Comparison of ENCODE assay signal across 24 cellular contexts in the genomic region with DNA sequence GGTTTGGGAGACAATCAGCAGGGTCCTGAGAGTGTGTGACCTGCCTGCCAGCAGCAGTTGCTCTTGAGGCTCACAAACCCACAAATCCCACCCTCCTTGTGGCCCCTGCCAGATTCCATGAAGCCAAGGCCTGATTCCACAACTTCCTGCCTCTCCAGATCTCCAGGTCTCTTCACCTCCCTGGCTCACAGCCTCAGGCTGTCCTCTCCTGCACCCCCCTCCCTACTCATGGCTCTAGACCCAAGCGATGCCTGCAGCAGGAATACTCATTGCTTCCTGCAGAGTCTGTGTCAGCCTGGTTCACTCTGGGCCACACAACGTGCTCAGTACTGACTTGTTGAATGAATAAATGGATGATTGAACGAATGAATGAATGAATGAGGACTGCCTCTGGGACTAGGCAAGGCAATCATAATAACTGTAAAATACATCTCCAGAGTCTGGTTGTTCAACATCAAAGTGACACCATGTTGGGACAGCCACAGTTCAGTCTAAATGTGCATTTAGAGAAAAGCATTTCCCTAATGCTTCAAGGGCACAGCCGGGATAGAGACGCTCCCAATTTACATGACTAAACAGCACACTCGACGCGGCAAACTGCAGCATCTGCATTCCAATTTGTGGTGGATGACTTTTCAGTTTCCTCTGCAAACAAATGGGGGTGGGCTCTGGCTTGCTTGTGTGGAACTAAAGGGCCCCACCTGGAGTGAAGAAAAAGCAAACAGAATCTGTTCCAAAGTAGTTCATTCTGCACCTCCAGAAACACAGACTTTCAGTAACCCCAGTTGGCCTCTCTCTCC.
DNase-seq lines count a peak whose midpoint lies in the region; ATAC-seq, FAIRE-seq and TF ChIP-seq lines count a peak whose summit lies in the region.
"Had no signal": no experiment of that assay in that cellular context is flagged by ENCODE, and none has a peak within 500 bp of the region (broad histone marks: within the 10 kb centered on the region; RNA-seq: fewer than 3 reads in every experiment).

No MANE protein-coding gene starts in this region.

- H2AK5ac ChIP-seq in H1 (ENCODE audit: low read depth, low read length): no peak overlapping the region

- no peak overlapping the region for H3K27ac ChIP-seq in HEK293 (ENCODE audit: extremely low read depth, low read depth, low read length)
- no peak overlapping the region for H3K27ac ChIP-seq in H1 (ENCODE audit: low read depth, low read length)
- no peak overlapping the region for H3K27ac ChIP-seq in neural progenitor cell
- H3K27ac ChIP-seq in gastroesophageal sphincter: no peak overlapping the region
- H3K27ac ChIP-seq: GM23248, pancreas, sigmoid colon had no signal

- WGBS in H1 (ENCODE audit: extremely low coverage in 1 of 2, insufficient coverage in 1 of 2, insufficient read length in 1 of 2, insufficient replicate concordance in 2 of 2, low coverage in 1 of 2, low lambda C conversion rate in 2 of 2, missing lambda C conversion rate in 1 of 2), 2 experiments: 6% methylated on average over 8 of the region's 8 CpGs; no CpG with 5 or more reads in 1 of the 2 experiments
- 40 to 52% methylated on average over 8 of the region's 8 CpGs for WGBS in gastroesophageal sphincter (ENCODE audit: low coverage in 1 of 2), 2 donors

- H3K4me2 ChIP-seq in H1 (ENCODE audit: insufficient read depth in 1 of 2, low read depth in 2 of 2, low read length in 2 of 2) (peak overlapping the region; percentile 38 to 46), neural progenitor cell (no peak overlapping the region)

- H3K4me3 Mint-ChIP-seq in neural progenitor cell: no peak overlapping the region
- H3K4me3 Mint-ChIP-seq: activated B cell treated with CpG ODN at 0.5 μM for 24 hours; activated CD8-positive, alpha-beta T cell treated with anti-CD3 and anti-CD28 coated beads, Interleukin-2, amount 10 ng/mL, durations not matched to agents 7 days and 5 days; CD4-positive, alpha-beta memory T cell; naive thymus-derived CD4-positive, alpha-beta T cell; T-helper 17 cell had no signal

- H3K27me3 Mint-ChIP-seq in neural progenitor cell (ENCODE audit: insufficient read depth, low read depth): peaks cover 20% of the 10 kb centered on the region

- peaks cover 19% of the 10 kb centered on the region for H3K9me3 Mint-ChIP-seq in neural progenitor cell
- H3K9me3 Mint-ChIP-seq: activated naive CD4-positive, alpha-beta T cell treated with anti-CD3 and anti-CD28 coated beads, Interleukin-2, amount 50 U/mL, for 72 hours had no signal

- CTCF ChIA-PET in HEK293 (lab: Yijun Ruan, JAX) (no interaction called here), H1 (lab: Charles Lee; ENCODE audit: partially characterized antibody) (interaction anchor here (1.3 kb wide), 1 partner anchor 25 kb away, joined by 4 read pairs; no protein-coding TSS in a partner anchor)

- H2BK12ac ChIP-seq in H1 (ENCODE audit: low read depth, low read length): no peak overlapping the region

- H3K9me3 ChIP-seq in HEK293 (ENCODE audit: control insufficient read depth, insufficient read depth, low read depth, low read length) (no peaks in the 10 kb centered on the region; the same call in 1 of the 2 replicates), H1 (ENCODE audit: insufficient read depth in 2 of 2, low read depth in 1 of 2, low read length in 1 of 2) (peaks cover 4 to 9% of the 10 kb centered on the region in 2 experiments; a peak in 3 of 4 replicates), neural progenitor cell (ENCODE audit: low read depth) (no peaks in the 10 kb centered on the region), gastroesophageal sphincter (peaks cover 0 to 30% (median 0%) of the 10 kb centered on the region in 3 donors)
- H3K9me3 ChIP-seq: pancreas, sigmoid colon had no signal

- no peak overlapping the region for H3K56ac ChIP-seq in H1 (replicated peaks; ENCODE audit: insufficient read length, low read depth, low read length)

- H2BK15ac ChIP-seq in H1 (ENCODE audit: low read length): no peak overlapping the region

- H3K27me3 ChIP-seq in H1 (replicated peaks in 1 of 4; ENCODE audit: control insufficient read depth in 3 of 4, extremely low read depth in 1 of 4, insufficient read depth in 3 of 4, low read length in 3 of 4): peaks cover 37 to 82% (median 78%) of the 10 kb centered on the region in 4 experiments
- H3K27me3 ChIP-seq in neural progenitor cell: peaks cover 18% of the 10 kb centered on the region
- H3K27me3 ChIP-seq in gastroesophageal sphincter: peaks cover 64% of the 10 kb centered on the region
- H3K27me3 ChIP-seq: pancreas had no signal

- H3K79me2 ChIP-seq in H1 (ENCODE audit: control insufficient read depth in 1 of 2, insufficient read depth in 2 of 2, low read length in 2 of 2): no peaks in the 10 kb centered on the region
- no peaks in the 10 kb centered on the region for H3K79me2 ChIP-seq in neural progenitor cell (ENCODE audit: low read depth)

- no peaks in the 10 kb centered on the region for H3K4me1 ChIP-seq in HEK293 (ENCODE audit: control insufficient read depth, insufficient read depth, low read length)
- H3K4me1 ChIP-seq in H1 (replicated peaks in 1 of 4; ENCODE audit: control insufficient read depth in 3 of 4, insufficient read depth in 4 of 4, low read length in 3 of 4): peaks cover 7 to 11% (median 8%) of the 10 kb centered on the region in 4 experiments
- H3K4me1 ChIP-seq in neural progenitor cell: peaks cover 10% of the 10 kb centered on the region
- H3K4me1 ChIP-seq in gastroesophageal sphincter: no peaks in the 10 kb centered on the region
- H3K4me1 ChIP-seq: pancreas, sigmoid colon had no signal

- DNase-seq in NCI-H345 (lab: John Stamatoyannopoulos, UW): peak; percentile 23
- DNase-seq in H1 (ENCODE audit: low read depth in 1 of 2, low spot score in 2 of 2): peak in 1 of 2 experiments; percentile 77
- DNase-seq in neural progenitor cell (ENCODE audit: low spot score): no peak
- DNase-seq in dedifferentiated amniotic fluid mesenchymal stem cell (ENCODE audit: extremely low spot score): no peak
- DNase-seq: activated B cell treated with CpG ODN at 0.5 μM for 24 hours; activated CD8-positive, alpha-beta T cell treated with anti-CD3 and anti-CD28 coated beads, Interleukin-2, amount 10 ng/mL, durations not matched to agents 7 days and 5 days; activated T-cell treated with anti-CD3 and anti-CD28 coated beads, Interleukin-2, amount 50 U/mL, for 48 hours; CD4-positive, alpha-beta memory T cell; DND-41; GM23248; left cardiac atrium; mesenchymal stem cell; naive thymus-derived CD4-positive, alpha-beta T cell; NCI-H1930; NCI-H524; sigmoid colon; stimulated activated naive CD4-positive, alpha-beta T cell; T-helper 17 cell had no signal

- POLR2A ChIA-PET in HEK293 (lab: Yijun Ruan, JAX) (no interaction called here), H1 (lab: Charles Lee; ENCODE audit: partially characterized antibody) (interaction anchor here (1.2 kb wide), 1 partner anchor 234 kb away, joined by 4 read pairs; no protein-coding TSS in a partner anchor)

- peak; percentile 79 for FAIRE-seq in H1 (lab: Jason Lieb, UNC)
- FAIRE-seq: colon, pancreas had no signal

- H3F3A ChIP-seq in neural progenitor cell (ENCODE audit: low read depth): no peaks in the 10 kb centered on the region

- peak overlapping the region; percentile 55 for H3K27ac Mint-ChIP-seq in neural progenitor cell
- H3K27ac Mint-ChIP-seq: activated B cell treated with CpG ODN at 0.5 μM for 24 hours; activated CD8-positive, alpha-beta T cell treated with anti-CD3 and anti-CD28 coated beads, Interleukin-2, amount 10 ng/mL, durations not matched to agents 7 days and 5 days; CD4-positive, alpha-beta memory T cell had no signal

- peak in 1 of 2 experiments; percentile 42; a peak in 1 of 3 replicates for TF ChIP-seq EP300 in H1 (IDR thresholded peaks at IDR 0.05; ENCODE audit: borderline replicate concordance in 1 of 2, low read depth in 2 of 2, low read length in 2 of 2)
- TF ChIP-seq EP300 in gastroesophageal sphincter (IDR thresholded peaks at IDR 0.05): no peak

- H3K14ac ChIP-seq in H1 (ENCODE audit: insufficient read length): no peak overlapping the region

- H2BK20ac ChIP-seq in H1 (ENCODE audit: low read length): no peak overlapping the region

- H2BK120ac ChIP-seq in H1 (replicated peaks; ENCODE audit: low read depth, low read length): no peak overlapping the region

- no peaks in the 10 kb centered on the region for H3K36me3 ChIP-seq in HEK293 (ENCODE audit: control insufficient read depth in 2 of 2, insufficient read depth in 1 of 2, low read length in 2 of 2)
- H3K36me3 ChIP-seq in H1 (ENCODE audit: control insufficient read depth in 2 of 4, insufficient read depth in 4 of 4, low read length in 3 of 4): 0 out of 8 replicates have a peak, but pooled peaks cover 0 to 4% (median 0%) of the 10 kb centered on the region in 4 experiments
- no peaks in the 10 kb centered on the region for H3K36me3 ChIP-seq in neural progenitor cell
- H3K36me3 ChIP-seq in gastroesophageal sphincter: no peaks in the 10 kb centered on the region
- H3K36me3 ChIP-seq: pancreas, sigmoid colon had no signal

- TF ChIP-seq RAD21 in H1 (IDR thresholded peaks at IDR 0.05 in 1 of 2, conservative IDR thresholded peaks at IDR 0.05 in 1 of 2; ENCODE audit: low read depth in 2 of 2, low read length in 2 of 2): 0 out of 4 replicates have a peak, but pooled peaks of 1 of the 2 experiments have one; percentile 8

- no peak overlapping the region for H4K91ac ChIP-seq in H1 (replicated peaks; ENCODE audit: insufficient read length, low read length)

- no peak overlapping the region for H3K23ac ChIP-seq in H1 (ENCODE audit: insufficient read length)

- peaks cover 24% of the 10 kb centered on the region for H3K4me1 Mint-ChIP-seq in neural progenitor cell
- H3K4me1 Mint-ChIP-seq: activated B cell treated with CpG ODN at 0.5 μM for 24 hours; CD4-positive, alpha-beta memory T cell had no signal

- H3K18ac ChIP-seq in H1 (ENCODE audit: extremely low read depth, low read length): no peak overlapping the region

- H3K9ac ChIP-seq in H1 (replicated peaks in 1 of 4; ENCODE audit: extremely low read depth in 1 of 4, low read depth in 3 of 4, low read length in 3 of 4) (no peak overlapping the region), neural progenitor cell (no peak overlapping the region)
- H3K9ac ChIP-seq: GM23248 had no signal

- no peak overlapping the region for H4K5ac ChIP-seq in H1 (ENCODE audit: insufficient read length, low read depth, low read length)

- peaks cover 0 to 8% of the 10 kb centered on the region in 2 experiments for H4K20me1 ChIP-seq in H1 (replicated peaks in 1 of 2; ENCODE audit: control insufficient read depth in 1 of 2, insufficient read depth in 2 of 2, low read length in 2 of 2)
- no peaks in the 10 kb centered on the region for H4K20me1 ChIP-seq in neural progenitor cell (ENCODE audit: low read depth)

- TF ChIP-seq CTCF in HEK293 (tag by site-specific recombination; IDR thresholded peaks at IDR 0.05): no peak
- no peak; a peak in 1 of 4 replicates for TF ChIP-seq CTCF in H1 (IDR thresholded peaks at IDR 0.05; ENCODE audit: control extremely low read depth in 1 of 3, insufficient read depth in 1 of 3, low read depth in 1 of 3, low read length in 3 of 3)
- TF ChIP-seq CTCF in neural progenitor cell (IDR thresholded peaks at IDR 0.05): no peak
- TF ChIP-seq CTCF in gastroesophageal sphincter (IDR thresholded peaks at IDR 0.05): no peak

- TF ChIP-seq POLR2A in H1 (IDR thresholded peaks at IDR 0.05; ENCODE audit: control extremely low read depth in 1 of 2, low read depth in 2 of 2, low read length in 2 of 2) (no peak), gastroesophageal sphincter (IDR thresholded peaks at IDR 0.05) (no peak)

- no peak overlapping the region for H2BK5ac ChIP-seq in H1 (ENCODE audit: low read depth, low read length)

- no peaks in the 10 kb centered on the region for H3K36me3 Mint-ChIP-seq in neural progenitor cell
- H3K36me3 Mint-ChIP-seq: activated naive CD4-positive, alpha-beta T cell treated with anti-CD3 and anti-CD28 coated beads, Interleukin-2, amount 50 U/mL, for 72 hours; CD4-positive, alpha-beta memory T cell; naive thymus-derived CD4-positive, alpha-beta T cell had no signal

- H3K23me2 ChIP-seq in H1 (ENCODE audit: low read depth, low read length): no peaks in the 10 kb centered on the region

- H3K79me1 ChIP-seq in H1 (ENCODE audit: low read depth, low read length): no peaks in the 10 kb centered on the region

- H2AFZ ChIP-seq in H1 (ENCODE audit: low read length): no peak overlapping the region
- peak overlapping the region; percentile 19 for H2AFZ ChIP-seq in neural progenitor cell (replicated peaks)
- H2AFZ ChIP-seq: GM23248 had no signal

- H3K4me3 ChIP-seq in HEK293 (ENCODE audit: low read depth, low read length) (no peak overlapping the region), H1 (ENCODE audit: extremely low read depth in 1 of 4, insufficient read depth in 2 of 4, low read depth in 3 of 4, low read length in 4 of 4) (no peak overlapping the region), neural progenitor cell (no peak overlapping the region), gastroesophageal sphincter (no peak overlapping the region)
- H3K4me3 ChIP-seq: GM23248, pancreas, sigmoid colon had no signal

- H3K4ac ChIP-seq in H1 (replicated peaks; ENCODE audit: insufficient read length, low read depth, low read length): no peak overlapping the region

- ATAC-seq in gastroesophageal sphincter (no peak), HG03378 (IDR thresholded peaks at IDR 0.05; ENCODE audit: unreplicated experiment) (no peak)
- ATAC-seq: activated CD8-positive, alpha-beta T cell treated with anti-CD3 and anti-CD28 coated beads, Interleukin-2, amount 10 ng/mL, durations not matched to agents 7 days and 5 days; activated naive CD4-positive, alpha-beta T cell treated with anti-CD3 and anti-CD28 coated beads, Interleukin-2, amount 50 U/mL, for 72 hours; left cardiac atrium; naive thymus-derived CD4-positive, alpha-beta T cell; T-helper 17 cell had no signal

- H4K8ac ChIP-seq in H1 (ENCODE audit: extremely low read depth, insufficient read depth, low read length): no peak overlapping the region
